In the genomic region with DNA sequence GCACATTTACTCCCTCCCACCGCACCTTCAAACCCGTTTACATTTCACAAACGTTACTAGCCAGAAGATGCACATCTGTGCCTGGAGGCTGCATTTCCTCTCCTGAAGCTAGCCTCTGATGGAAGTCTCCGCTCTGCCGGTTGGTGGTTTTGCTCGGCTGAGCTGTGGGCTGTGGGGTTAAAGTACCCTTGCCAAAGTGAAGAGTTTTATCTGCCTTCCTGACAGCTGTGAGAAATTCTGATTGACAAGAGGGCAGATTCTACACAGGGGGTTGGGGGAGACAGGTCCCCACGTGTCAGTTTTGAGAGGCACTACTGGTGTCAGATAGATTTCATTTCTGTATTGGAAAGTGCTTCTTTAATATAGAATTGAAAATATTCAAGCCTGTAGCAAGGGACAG, we compare ENCODE assay signal across 22 cellular contexts.
"Had no signal": no experiment of that assay in that cellular context is flagged by ENCODE, and none has a peak within 500 bp of the region (broad histone marks: within the 10 kb centered on the region; RNA-seq: fewer than 3 reads in every experiment).

No MANE protein-coding gene starts in this region.

- H3K36me3 ChIP-seq: colonic mucosa, left ventricle myocardium inferior, ovary, tibial artery, vagina had no signal

- H3K4me3 ChIP-seq: colonic mucosa, left ventricle myocardium inferior, ovary, psoas muscle, skin epidermis, tibial artery, vagina had no signal

- H3K9me3 ChIP-seq: colonic mucosa, left ventricle myocardium inferior, ovary, psoas muscle, tibial artery, vagina had no signal

- H3K27ac ChIP-seq: colonic mucosa, left ventricle myocardium inferior, ovary, psoas muscle, skin epidermis, tibial artery, vagina had no signal

- H3K4me1 ChIP-seq: colonic mucosa, psoas muscle, tibial artery, vagina had no signal

- DNase-seq: activated B cell treated with CpG ODN at 0.5 μM for 24 hours; activated CD4-positive, alpha-beta memory T cell treated with anti-CD3 and anti-CD28 coated beads for 36 hours; activated CD4-positive, alpha-beta T cell treated with anti-CD3 and anti-CD28 coated beads for 4 hours; activated effector memory CD4-positive, alpha-beta T cell treated with anti-CD3 and anti-CD28 coated beads, Interleukin-2, amount 50 U/mL, for 16 hours; activated naive CD4-positive, alpha-beta T cell treated with anti-CD3 and anti-CD28 coated beads, Interleukin-2, amount 50 U/mL, for 16 hours; activated T-cell treated with anti-CD3 and anti-CD28 coated beads, Interleukin-2, amount 50 U/mL, for 48 hours; aorta; colonic mucosa; left ventricle myocardium inferior; mammary epithelial cell; midbrain; nephron progenitor cell; ovary; psoas muscle; right cardiac atrium; stimulated activated naive CD8-positive, alpha-beta T cell treated with anti-CD3 and anti-CD28 coated beads, Interleukin-15, Interleukin-2, amounts not matched to agents 100 U/mL and 50 U/mL, for 24 hours; substantia nigra; tibial artery had no signal

- ATAC-seq: psoas muscle; right cardiac atrium; stimulated activated naive CD8-positive, alpha-beta T cell treated with anti-CD3 and anti-CD28 coated beads, Interleukin-15, Interleukin-2, amounts not matched to agents 100 U/mL and 50 U/mL, for 24 hours had no signal

- FAIRE-seq: endometrium, frontal cortex had no signal

- H3K27me3 ChIP-seq: colonic mucosa, ovary, tibial artery, vagina had no signal
